1 cellular context compared by ENCODE assay signal in genomic region chr1:21933397-21934248, GRCh38.
A peak's percentile ranks its signal among the peaks of the same experiment; 100 is the strongest.
TF ChIP-seq lines count a peak whose summit lies in the region.

No MANE protein-coding gene starts in this region.

TF ChIP-seq in K562, 482 proteins besides CTCF, POLR2A, EP300 and RAD21 (continued from another document):
- TF ChIP-seq, protein P1, sequence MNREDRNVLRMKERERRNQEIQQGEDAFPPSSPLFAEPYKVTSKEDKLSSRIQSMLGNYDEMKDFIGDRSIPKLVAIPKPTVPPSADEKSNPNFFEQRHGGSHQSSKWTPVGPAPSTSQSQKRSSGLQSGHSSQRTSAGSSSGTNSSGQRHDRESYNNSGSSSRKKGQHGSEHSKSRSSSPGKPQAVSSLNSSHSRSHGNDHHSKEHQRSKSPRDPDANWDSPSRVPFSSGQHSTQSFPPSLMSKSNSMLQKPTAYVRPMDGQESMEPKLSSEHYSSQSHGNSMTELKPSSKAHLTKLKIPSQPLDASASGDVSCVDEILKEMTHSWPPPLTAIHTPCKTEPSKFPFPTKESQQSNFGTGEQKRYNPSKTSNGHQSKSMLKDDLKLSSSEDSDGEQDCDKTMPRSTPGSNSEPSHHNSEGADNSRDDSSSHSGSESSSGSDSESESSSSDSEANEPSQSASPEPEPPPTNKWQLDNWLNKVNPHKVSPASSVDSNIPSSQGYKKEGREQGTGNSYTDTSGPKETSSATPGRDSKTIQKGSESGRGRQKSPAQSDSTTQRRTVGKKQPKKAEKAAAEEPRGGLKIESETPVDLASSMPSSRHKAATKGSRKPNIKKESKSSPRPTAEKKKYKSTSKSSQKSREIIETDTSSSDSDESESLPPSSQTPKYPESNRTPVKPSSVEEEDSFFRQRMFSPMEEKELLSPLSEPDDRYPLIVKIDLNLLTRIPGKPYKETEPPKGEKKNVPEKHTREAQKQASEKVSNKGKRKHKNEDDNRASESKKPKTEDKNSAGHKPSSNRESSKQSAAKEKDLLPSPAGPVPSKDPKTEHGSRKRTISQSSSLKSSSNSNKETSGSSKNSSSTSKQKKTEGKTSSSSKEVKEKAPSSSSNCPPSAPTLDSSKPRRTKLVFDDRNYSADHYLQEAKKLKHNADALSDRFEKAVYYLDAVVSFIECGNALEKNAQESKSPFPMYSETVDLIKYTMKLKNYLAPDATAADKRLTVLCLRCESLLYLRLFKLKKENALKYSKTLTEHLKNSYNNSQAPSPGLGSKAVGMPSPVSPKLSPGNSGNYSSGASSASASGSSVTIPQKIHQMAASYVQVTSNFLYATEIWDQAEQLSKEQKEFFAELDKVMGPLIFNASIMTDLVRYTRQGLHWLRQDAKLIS (CRISPR knock-in tag; IDR thresholded peaks at IDR 0.05) = no peak
- TF ChIP-seq SPI1 (IDR thresholded peaks at IDR 0.05; ENCODE audit: borderline replicate concordance, low read depth, low read length) = peak; percentile 50; the same call in 1 of the 2 replicates
- peak in 1 of 2 experiments; percentile 14; a peak in 1 of 4 replicates for TF ChIP-seq KDM4B (IDR thresholded peaks at IDR 0.05; ENCODE audit: borderline replicate concordance in 2 of 2, low read depth in 1 of 2)
- TF ChIP-seq ZFX (CRISPR knock-in tag; IDR thresholded peaks at IDR 0.05) = peak; percentile 48
- no peak for TF ChIP-seq JUN (IDR thresholded peaks at IDR 0.05; ENCODE audit: borderline replicate concordance, low read depth, low read length)
- TF ChIP-seq JUN (CRISPR knock-in tag; IDR thresholded peaks at IDR 0.05; ENCODE audit: borderline replicate concordance) = 0 out of 2 replicates have a peak, but pooled peaks have one; percentile 25
- TF ChIP-seq KAT2B (IDR thresholded peaks at IDR 0.05; ENCODE audit: low read depth, low read length) = no peak
- peak; percentile 80 for TF ChIP-seq NFE2 (IDR thresholded peaks at IDR 0.05; ENCODE audit: low read depth)
- 0 out of 2 replicates have a peak, but pooled peaks have one; percentile 27 for TF ChIP-seq CAMTA2 (CRISPR knock-in tag; conservative IDR thresholded peaks at IDR 0.05)
- no peak for TF ChIP-seq ARID3A (IDR thresholded peaks at IDR 0.05; ENCODE audit: borderline replicate concordance, low read depth, low read length)
- no peak for TF ChIP-seq XRCC3 (IDR thresholded peaks at IDR 0.05)
- TF ChIP-seq ZFP36 (IDR thresholded peaks at IDR 0.05; ENCODE audit: low read depth, low read length, partially characterized antibody) = no peak
- TF ChIP-seq ZNF165 (CRISPR knock-in tag; IDR thresholded peaks at IDR 0.05; ENCODE audit: borderline replicate concordance) = no peak
- 0 out of 4 replicates have a peak, but pooled peaks of 1 of the 2 experiments have one; percentile 24 for TF ChIP-seq HDAC1 (IDR thresholded peaks at IDR 0.05)
- TF ChIP-seq WHSC1 (IDR thresholded peaks at IDR 0.05; ENCODE audit: low read length) = peak; percentile 49
- TF ChIP-seq NCOA1 (IDR thresholded peaks at IDR 0.05; ENCODE audit: low read depth) = 0 out of 2 replicates have a peak, but pooled peaks have one; percentile 16
- 0 out of 2 replicates have a peak, but pooled peaks have one; percentile 12 for TF ChIP-seq CBFA2T2 (conservative IDR thresholded peaks at IDR 0.05)
- TF ChIP-seq IRF2 (CRISPR knock-in tag; IDR thresholded peaks at IDR 0.05) = no peak
- TF ChIP-seq, protein P2, sequence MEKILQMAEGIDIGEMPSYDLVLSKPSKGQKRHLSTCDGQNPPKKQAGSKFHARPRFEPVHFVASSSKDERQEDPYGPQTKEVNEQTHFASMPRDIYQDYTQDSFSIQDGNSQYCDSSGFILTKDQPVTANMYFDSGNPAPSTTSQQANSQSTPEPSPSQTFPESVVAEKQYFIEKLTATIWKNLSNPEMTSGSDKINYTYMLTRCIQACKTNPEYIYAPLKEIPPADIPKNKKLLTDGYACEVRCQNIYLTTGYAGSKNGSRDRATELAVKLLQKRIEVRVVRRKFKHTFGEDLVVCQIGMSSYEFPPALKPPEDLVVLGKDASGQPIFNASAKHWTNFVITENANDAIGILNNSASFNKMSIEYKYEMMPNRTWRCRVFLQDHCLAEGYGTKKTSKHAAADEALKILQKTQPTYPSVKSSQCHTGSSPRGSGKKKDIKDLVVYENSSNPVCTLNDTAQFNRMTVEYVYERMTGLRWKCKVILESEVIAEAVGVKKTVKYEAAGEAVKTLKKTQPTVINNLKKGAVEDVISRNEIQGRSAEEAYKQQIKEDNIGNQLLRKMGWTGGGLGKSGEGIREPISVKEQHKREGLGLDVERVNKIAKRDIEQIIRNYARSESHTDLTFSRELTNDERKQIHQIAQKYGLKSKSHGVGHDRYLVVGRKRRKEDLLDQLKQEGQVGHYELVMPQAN (IDR thresholded peaks at IDR 0.05; ENCODE audit: borderline replicate concordance) = 0 out of 2 replicates have a peak, but pooled peaks have one; percentile 19
- peak; percentile 22; the same call in 1 of the 2 replicates for TF ChIP-seq ZNF24 (IDR thresholded peaks at IDR 0.05)
- TF ChIP-seq, protein P3, sequence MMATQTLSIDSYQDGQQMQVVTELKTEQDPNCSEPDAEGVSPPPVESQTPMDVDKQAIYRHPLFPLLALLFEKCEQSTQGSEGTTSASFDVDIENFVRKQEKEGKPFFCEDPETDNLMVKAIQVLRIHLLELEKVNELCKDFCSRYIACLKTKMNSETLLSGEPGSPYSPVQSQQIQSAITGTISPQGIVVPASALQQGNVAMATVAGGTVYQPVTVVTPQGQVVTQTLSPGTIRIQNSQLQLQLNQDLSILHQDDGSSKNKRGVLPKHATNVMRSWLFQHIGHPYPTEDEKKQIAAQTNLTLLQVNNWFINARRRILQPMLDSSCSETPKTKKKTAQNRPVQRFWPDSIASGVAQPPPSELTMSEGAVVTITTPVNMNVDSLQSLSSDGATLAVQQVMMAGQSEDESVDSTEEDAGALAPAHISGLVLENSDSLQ (IDR thresholded peaks at IDR 0.05) = peak; percentile 23; the same call in 1 of the 2 replicates
- peak; percentile 76; the same call in 1 of the 2 replicates for TF ChIP-seq ARID4B (CRISPR knock-in tag; IDR thresholded peaks at IDR 0.05)
- peak; percentile 54 for TF ChIP-seq ARID1B (IDR thresholded peaks at IDR 0.05)
- 0 out of 2 replicates have a peak, but pooled peaks have one; percentile 26 for TF ChIP-seq CREM (IDR thresholded peaks at IDR 0.05; ENCODE audit: low read depth)
- TF ChIP-seq ZNF316 (IDR thresholded peaks at IDR 0.05) = peak; percentile 45; the same call in 1 of the 2 replicates
- TF ChIP-seq, protein P4, sequence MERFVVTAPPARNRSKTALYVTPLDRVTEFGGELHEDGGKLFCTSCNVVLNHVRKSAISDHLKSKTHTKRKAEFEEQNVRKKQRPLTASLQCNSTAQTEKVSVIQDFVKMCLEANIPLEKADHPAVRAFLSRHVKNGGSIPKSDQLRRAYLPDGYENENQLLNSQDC (CRISPR knock-in tag; IDR thresholded peaks at IDR 0.05) = no peak
- peak; percentile 64; the same call in 1 of the 2 replicates for TF ChIP-seq HDGF (IDR thresholded peaks at IDR 0.05)
